In genomic region chr1:182391362-182392044, GRCh38 we compare ENCODE assay signal across 8 cellular contexts. TPM values are rescaled to one million over a fixed set of nuclear protein-coding genes. Genes with fewer than 3 reads are reported as not detected.
DNase-seq lines count a peak whose midpoint lies in the region; FAIRE-seq and TF ChIP-seq lines count a peak whose summit lies in the region.

TSS of gene GLUL (minus strand) at chr1:182391790. CDS start at chr1:182388737, 3,053 bp downstream.

- peak; percentile 98 for DNase-seq in ELF-1 (ENCODE audit: low read depth, low spot score)
- DNase-seq in H54 (ENCODE audit: insufficient read length, low spot score) = peak; percentile 82
- DNase-seq in LoVo (ENCODE audit: low spot score) = peak; percentile 82
- peak; percentile 84 to 92 for DNase-seq in SHP77 (lab: John Stamatoyannopoulos, UW)
- peak; percentile 16 to 55 (median 36) for DNase-seq in activated naive CD4-positive, alpha-beta T cell (lab: John Stamatoyannopoulos, UW)
- peak; percentile 92 to 93 for DNase-seq in frontal cortex (ENCODE audit: low spot score in 2 of 2)
- peak; percentile 81 to 100 (median 95) for DNase-seq in substantia nigra (lab: John Stamatoyannopoulos, UW)

- H3K27me3 ChIP-seq in neuron (ENCODE audit: insufficient read depth, low read length) = no peaks in the 10 kb centered on the region

- H3K4me3 ChIP-seq in neuron (ENCODE audit: low read length) = peak within 1 kb of the TSS; percentile 86

- H3K36me3 ChIP-seq in neuron (ENCODE audit: insufficient read depth, low read length) = peaks cover 25% of the 10 kb centered on the region

- no peak for FAIRE-seq in H54 (lab: Jason Lieb, UNC)
- no peak for FAIRE-seq in frontal cortex (lab: Jason Lieb, UNC)

- peaks cover 18% of the 10 kb centered on the region for H3K4me1 ChIP-seq in neuron (ENCODE audit: insufficient read depth, low read length)

- no peaks in the 10 kb centered on the region for H3K9me3 ChIP-seq in neuron (ENCODE audit: low read length)

- peak within 1 kb of the TSS; percentile 97 for H3K27ac ChIP-seq in substantia nigra (ENCODE audit: low read depth, low read length, poor library complexity, severe bottlenecking)

- H2AFZ ChIP-seq in neuron (ENCODE audit: low read depth, low read length) = peak within 1 kb of the TSS; percentile 76

- peak; percentile 80 for TF ChIP-seq POLR2A in H54 (IDR thresholded peaks at IDR 0.05; ENCODE audit: low read depth, low read length)

RNA-seq across cellular contexts. Expression of gene GLUL, which starts in this region (rescaled TPM):
- 289 TPM for total RNA-seq in frontal cortex

Comparison
In these comparisons a context has a peak if more than half of its experiments do, and no peak if none do; other contexts are left out.
1. Peak in every context shown above with its lines: DNase-seq, H3K4me3 ChIP-seq and H3K27ac ChIP-seq.
2. DNase-seq: peak in every context shown above with its lines; median percentile 98 in ELF-1; 95 in substantia nigra; 92 in frontal cortex; 88 in SHP77; 82 in H54; 82 in LoVo; 36 in activated naive CD4-positive, alpha-beta T cell.